ENCODE assay signal across 15 cellular contexts in genomic region chr4:20662851-20663250, GRCh38. TPM values are rescaled to one million over a fixed set of nuclear protein-coding genes. Genes with fewer than 3 reads are reported as not detected.
DNase-seq lines count a peak whose midpoint lies in the region; ATAC-seq and TF ChIP-seq lines count a peak whose summit lies in the region.
"Had no signal": no experiment of that assay in that cellular context is flagged by ENCODE, and none has a peak within 500 bp of the region (broad histone marks: within the 10 kb centered on the region; RNA-seq: fewer than 3 reads in every experiment).

No MANE protein-coding gene starts in this region.

- no peaks in the 10 kb centered on the region for H3K36me3 ChIP-seq in skeletal muscle satellite cell (ENCODE audit: insufficient read depth, low read length)

- peak; percentile 39; the same call in 2 of the 3 replicates for ATAC-seq in SK-N-SH treated with all-trans-retinoic acid at 6 μM for 48 hours
- ATAC-seq: body of pancreas, sciatic nerve had no signal

- H3K4me3 ChIP-seq in skeletal muscle satellite cell (ENCODE audit: low read length): no peak overlapping the region
- H3K4me3 ChIP-seq: body of pancreas had no signal

- peak overlapping the region; percentile 23 for H3K4me2 ChIP-seq in skeletal muscle satellite cell (ENCODE audit: low read length)

- H3K9me3 ChIP-seq in skeletal muscle satellite cell (replicated peaks; ENCODE audit: low read length): no peaks in the 10 kb centered on the region
- H3K9me3 ChIP-seq: body of pancreas had no signal

- H3K9ac ChIP-seq in skeletal muscle satellite cell (ENCODE audit: low read depth, low read length): no peak overlapping the region

- H3K4me1 ChIP-seq in skeletal muscle satellite cell (ENCODE audit: control insufficient read depth, insufficient read depth, low read length): peaks cover 14% of the 10 kb centered on the region
- H3K4me1 ChIP-seq: body of pancreas had no signal

- peak; percentile 11 to 18 for DNase-seq in Kasumi-1 (lab: John Stamatoyannopoulos, UW)
- DNase-seq in fibroblast of gingiva (ENCODE audit: low read depth): peak; percentile 19
- DNase-seq in HuH-7.5 (ENCODE audit: low spot score): no peak
- no peak for DNase-seq in NCI-H187 treated with DMSO at 0.1 percent for 48 hours (lab: John Stamatoyannopoulos, UW)
- no peak for DNase-seq in COLO668 (lab: John Stamatoyannopoulos, UW; ENCODE audit: unreplicated experiment)
- DNase-seq: activated CD4-positive, CD25-positive, alpha-beta regulatory T cell treated with anti-CD3 and anti-CD28 coated beads, Interleukin-2, amount 50 U/mL, for 72 hours; activated CD8-positive, alpha-beta memory T cell treated with anti-CD3 and anti-CD28 coated beads, Interleukin-2, amount 50 U/mL, for 4 hours; body of pancreas; H9; KG1; NCI-H69; nucleus accumbens had no signal

- peaks cover 53% of the 10 kb centered on the region for H3K27me3 ChIP-seq in skeletal muscle satellite cell (ENCODE audit: control insufficient read depth, insufficient read depth, low read length)
- H3K27me3 ChIP-seq: body of pancreas had no signal

TF ChIP-seq in SK-N-SH treated with all-trans-retinoic acid at 6 μM for 48 hours, 23 proteins besides CTCF, POLR2A, EP300 and RAD21:
- TF ChIP-seq OSR1 (CRISPR knock-in tag; IDR thresholded peaks at IDR 0.05) (no peak), SNAI2 (CRISPR knock-in tag; IDR thresholded peaks at IDR 0.05) (no peak), TCF4 (CRISPR knock-in tag; IDR thresholded peaks at IDR 0.05; ENCODE audit: borderline replicate concordance) (no peak), ZNF565 (CRISPR knock-in tag; conservative IDR thresholded peaks at IDR 0.05; ENCODE audit: low read depth) (no peak), GLIS3 (CRISPR knock-in tag; IDR thresholded peaks at IDR 0.05) (no peak), ZNF70 (CRISPR knock-in tag; IDR thresholded peaks at IDR 0.05) (no peak), TSHZ2 (CRISPR knock-in tag; IDR thresholded peaks at IDR 0.05) (no peak), ZNF8 (CRISPR knock-in tag; IDR thresholded peaks at IDR 0.05) (no peak), BACH2 (CRISPR knock-in tag; IDR thresholded peaks at IDR 0.05; ENCODE audit: borderline replicate concordance) (no peak), CSDC2 (CRISPR knock-in tag; IDR thresholded peaks at IDR 0.05) (no peak), ISL1 (CRISPR knock-in tag; IDR thresholded peaks at IDR 0.05) (no peak), ZC3H10 (CRISPR knock-in tag; IDR thresholded peaks at IDR 0.05) (no peak), PPARA (CRISPR knock-in tag; IDR thresholded peaks at IDR 0.05; ENCODE audit: borderline replicate concordance) (no peak), TOX (CRISPR knock-in tag; IDR thresholded peaks at IDR 0.05; ENCODE audit: borderline replicate concordance) (no peak), ZFP3 (CRISPR knock-in tag; IDR thresholded peaks at IDR 0.05) (no peak)
- TF ChIP-seq, protein P1, sequence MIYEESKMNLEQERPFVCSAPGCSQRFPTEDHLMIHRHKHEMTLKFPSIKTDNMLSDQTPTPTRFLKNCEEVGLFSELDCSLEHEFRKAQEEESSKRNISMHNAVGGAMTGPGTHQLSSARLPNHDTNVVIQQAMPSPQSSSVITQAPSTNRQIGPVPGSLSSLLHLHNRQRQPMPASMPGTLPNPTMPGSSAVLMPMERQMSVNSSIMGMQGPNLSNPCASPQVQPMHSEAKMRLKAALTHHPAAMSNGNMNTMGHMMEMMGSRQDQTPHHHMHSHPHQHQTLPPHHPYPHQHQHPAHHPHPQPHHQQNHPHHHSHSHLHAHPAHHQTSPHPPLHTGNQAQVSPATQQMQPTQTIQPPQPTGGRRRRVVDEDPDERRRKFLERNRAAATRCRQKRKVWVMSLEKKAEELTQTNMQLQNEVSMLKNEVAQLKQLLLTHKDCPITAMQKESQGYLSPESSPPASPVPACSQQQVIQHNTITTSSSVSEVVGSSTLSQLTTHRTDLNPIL (CRISPR knock-in tag; IDR thresholded peaks at IDR 0.05; ENCODE audit: low read depth): no peak
- TF ChIP-seq, protein P2, sequence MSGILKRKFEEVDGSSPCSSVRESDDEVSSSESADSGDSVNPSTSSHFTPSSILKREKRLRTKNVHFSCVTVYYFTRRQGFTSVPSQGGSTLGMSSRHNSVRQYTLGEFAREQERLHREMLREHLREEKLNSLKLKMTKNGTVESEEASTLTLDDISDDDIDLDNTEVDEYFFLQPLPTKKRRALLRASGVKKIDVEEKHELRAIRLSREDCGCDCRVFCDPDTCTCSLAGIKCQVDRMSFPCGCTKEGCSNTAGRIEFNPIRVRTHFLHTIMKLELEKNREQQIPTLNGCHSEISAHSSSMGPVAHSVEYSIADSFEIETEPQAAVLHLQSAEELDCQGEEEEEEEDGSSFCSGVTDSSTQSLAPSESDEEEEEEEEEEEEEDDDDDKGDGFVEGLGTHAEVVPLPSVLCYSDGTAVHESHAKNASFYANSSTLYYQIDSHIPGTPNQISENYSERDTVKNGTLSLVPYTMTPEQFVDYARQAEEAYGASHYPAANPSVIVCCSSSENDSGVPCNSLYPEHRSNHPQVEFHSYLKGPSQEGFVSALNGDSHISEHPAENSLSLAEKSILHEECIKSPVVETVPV (CRISPR knock-in tag; IDR thresholded peaks at IDR 0.05): no peak
- TF ChIP-seq, protein P3, sequence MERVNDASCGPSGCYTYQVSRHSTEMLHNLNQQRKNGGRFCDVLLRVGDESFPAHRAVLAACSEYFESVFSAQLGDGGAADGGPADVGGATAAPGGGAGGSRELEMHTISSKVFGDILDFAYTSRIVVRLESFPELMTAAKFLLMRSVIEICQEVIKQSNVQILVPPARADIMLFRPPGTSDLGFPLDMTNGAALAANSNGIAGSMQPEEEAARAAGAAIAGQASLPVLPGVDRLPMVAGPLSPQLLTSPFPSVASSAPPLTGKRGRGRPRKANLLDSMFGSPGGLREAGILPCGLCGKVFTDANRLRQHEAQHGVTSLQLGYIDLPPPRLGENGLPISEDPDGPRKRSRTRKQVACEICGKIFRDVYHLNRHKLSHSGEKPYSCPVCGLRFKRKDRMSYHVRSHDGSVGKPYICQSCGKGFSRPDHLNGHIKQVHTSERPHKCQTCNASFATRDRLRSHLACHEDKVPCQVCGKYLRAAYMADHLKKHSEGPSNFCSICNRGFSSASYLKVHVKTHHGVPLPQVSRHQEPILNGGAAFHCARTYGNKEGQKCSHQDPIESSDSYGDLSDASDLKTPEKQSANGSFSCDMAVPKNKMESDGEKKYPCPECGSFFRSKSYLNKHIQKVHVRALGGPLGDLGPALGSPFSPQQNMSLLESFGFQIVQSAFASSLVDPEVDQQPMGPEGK (CRISPR knock-in tag; IDR thresholded peaks at IDR 0.05; ENCODE audit: borderline replicate concordance): no peak

RNA-seq across cellular contexts. Expression of gene PACRGL, which starts 37.4 kb away (rescaled TPM):
- total RNA-seq in skeletal muscle satellite cell (2012; rRNA removed): 22.3 and 25.1 TPM in 2 replicates

Comparison
In these comparisons a context has a peak if more than half of its experiments do, and no peak if none do; other contexts are left out.
1. DNase-seq: peak in Kasumi-1 (2 of 2) and fibroblast of gingiva (single experiment); none in HuH-7.5 (single experiment), NCI-H187 treated with DMSO at 0.1 percent for 48 hours (single experiment) and COLO668 (single experiment).